Comparison of ENCODE assay signal across 8 cellular contexts in genomic region chr15:90004671-90005070, GRCh38. TPM values are rescaled to one million over a fixed set of nuclear protein-coding genes. Genes with fewer than 3 reads are reported as not detected.
A peak's percentile ranks its signal among the peaks of the same experiment; 100 is the strongest.
DNase-seq lines count a peak whose midpoint lies in the region; ATAC-seq and TF ChIP-seq lines count a peak whose summit lies in the region.

No MANE protein-coding gene starts in this region.

- ATAC-seq in activated CD8-positive, alpha-beta T cell treated with anti-CD3 and anti-CD28 coated beads for 36 hours: no peak
- ATAC-seq in activated CD8-positive, alpha-beta T cell treated with anti-CD3 and anti-CD28 coated beads, Interleukin-2, amount 10 ng/mL, durations not matched to agents 7 days and 5 days: no peak
- ATAC-seq in activated naive CD8-positive, alpha-beta T cell treated with anti-CD3 and anti-CD28 coated beads, Interleukin-2, amount 50 U/mL, for 24 hours: peak; percentile 52
- ATAC-seq in GM21447 (IDR thresholded peaks at IDR 0.05; ENCODE audit: unreplicated experiment) (no peak), HG03097 (IDR thresholded peaks at IDR 0.05; ENCODE audit: low FRiP score, unreplicated experiment) (no peak)

- intact Hi-C loops in activated CD8-positive, alpha-beta T cell treated with anti-CD3 and anti-CD28 coated beads for 36 hours (cut with micrococcal nuclease): loop anchor here (10.0 kb wide), 2 partner anchors 60 to 110 kb away; partner anchors contain the start of gene AP3S2

- no peaks in the 10 kb centered on the region for H3K9me3 Mint-ChIP-seq in activated CD8-positive, alpha-beta T cell treated with anti-CD3 and anti-CD28 coated beads for 36 hours
- no peaks in the 10 kb centered on the region for H3K9me3 Mint-ChIP-seq in activated CD8-positive, alpha-beta T cell treated with anti-CD3 and anti-CD28 coated beads, Interleukin-2, amount 10 ng/mL, durations not matched to agents 7 days and 5 days (ENCODE audit: insufficient read depth)
- H3K9me3 Mint-ChIP-seq in activated naive CD8-positive, alpha-beta T cell treated with anti-CD3 and anti-CD28 coated beads, Interleukin-2, amount 50 U/mL, for 24 hours: no peaks in the 10 kb centered on the region
- no peaks in the 10 kb centered on the region for H3K9me3 Mint-ChIP-seq in immature natural killer cell

- no peak overlapping the region for H3K4me3 Mint-ChIP-seq in activated CD8-positive, alpha-beta T cell treated with anti-CD3 and anti-CD28 coated beads for 36 hours
- no peak overlapping the region for H3K4me3 Mint-ChIP-seq in activated CD8-positive, alpha-beta T cell treated with anti-CD3 and anti-CD28 coated beads, Interleukin-2, amount 10 ng/mL, durations not matched to agents 7 days and 5 days
- H3K4me3 Mint-ChIP-seq in activated naive CD8-positive, alpha-beta T cell treated with anti-CD3 and anti-CD28 coated beads, Interleukin-2, amount 50 U/mL, for 24 hours: no peak overlapping the region
- H3K4me3 Mint-ChIP-seq in immature natural killer cell: peak overlapping the region in 1 of 5 donors; percentile 37

- peaks cover 66% of the 10 kb centered on the region for H3K4me1 Mint-ChIP-seq in activated CD8-positive, alpha-beta T cell treated with anti-CD3 and anti-CD28 coated beads for 36 hours (ENCODE audit: low read depth)
- H3K4me1 Mint-ChIP-seq in activated CD8-positive, alpha-beta T cell treated with anti-CD3 and anti-CD28 coated beads, Interleukin-2, amount 10 ng/mL, durations not matched to agents 7 days and 5 days (ENCODE audit: low read depth): peaks cover 67% of the 10 kb centered on the region
- H3K4me1 Mint-ChIP-seq in activated naive CD8-positive, alpha-beta T cell treated with anti-CD3 and anti-CD28 coated beads, Interleukin-2, amount 50 U/mL, for 24 hours: peaks cover 62% of the 10 kb centered on the region
- peaks cover 72 to 81% of the 10 kb centered on the region in 2 donors for H3K4me1 Mint-ChIP-seq in immature natural killer cell

- H3K27me3 Mint-ChIP-seq in activated CD8-positive, alpha-beta T cell treated with anti-CD3 and anti-CD28 coated beads for 36 hours: no peaks in the 10 kb centered on the region
- no peaks in the 10 kb centered on the region for H3K27me3 Mint-ChIP-seq in activated CD8-positive, alpha-beta T cell treated with anti-CD3 and anti-CD28 coated beads, Interleukin-2, amount 10 ng/mL, durations not matched to agents 7 days and 5 days (ENCODE audit: low read depth)
- no peaks in the 10 kb centered on the region for H3K27me3 Mint-ChIP-seq in activated naive CD8-positive, alpha-beta T cell treated with anti-CD3 and anti-CD28 coated beads, Interleukin-2, amount 50 U/mL, for 24 hours
- peaks cover 15 to 26% (median 23%) of the 10 kb centered on the region in 3 donors for H3K27me3 Mint-ChIP-seq in immature natural killer cell (ENCODE audit: low read depth in 3 of 3)

- POLR2A ChIA-PET in activated CD8-positive, alpha-beta T cell treated with anti-CD3 and anti-CD28 coated beads for 36 hours (lab: Charles Lee): interaction anchor here (0.6 to 1.4 kb wide), 2 partner anchors 52 to 369 kb away, joined by 3 to 4 read pairs; no protein-coding TSS in a partner anchor
- POLR2A ChIA-PET in activated CD8-positive, alpha-beta T cell treated with anti-CD3 and anti-CD28 coated beads, Interleukin-2, amount 10 ng/mL, durations not matched to agents 7 days and 5 days (lab: Charles Lee): no interaction called here

- TF ChIP-seq CTCF in activated CD8-positive, alpha-beta T cell treated with anti-CD3 and anti-CD28 coated beads for 36 hours (IDR thresholded peaks at IDR 0.05): no peak

- DNase-seq in activated CD8-positive, alpha-beta T cell treated with anti-CD3 and anti-CD28 coated beads for 36 hours: peak; percentile 43
- no peak for DNase-seq in activated CD8-positive, alpha-beta T cell treated with anti-CD3 and anti-CD28 coated beads, Interleukin-2, amount 10 ng/mL, durations not matched to agents 7 days and 5 days
- DNase-seq in activated naive CD8-positive, alpha-beta T cell treated with anti-CD3 and anti-CD28 coated beads, Interleukin-2, amount 50 U/mL, for 24 hours: no peak
- no peak for DNase-seq in immature natural killer cell
- DNase-seq in stimulated activated CD4-positive, alpha-beta T cell treated with anti-CD3 and anti-CD28 coated beads, Interleukin-15, amount 100 ng/mL, for 24 hours: peak; percentile 68
- DNase-seq in DMS153 treated with DMSO at 0.1 percent for 48 hours (lab: John Stamatoyannopoulos, UW; ENCODE audit: unreplicated experiment): no peak

- no peak overlapping the region for H3K27ac Mint-ChIP-seq in activated CD8-positive, alpha-beta T cell treated with anti-CD3 and anti-CD28 coated beads for 36 hours
- H3K27ac Mint-ChIP-seq in activated CD8-positive, alpha-beta T cell treated with anti-CD3 and anti-CD28 coated beads, Interleukin-2, amount 10 ng/mL, durations not matched to agents 7 days and 5 days: no peak overlapping the region
- peak overlapping the region; percentile 15 for H3K27ac Mint-ChIP-seq in activated naive CD8-positive, alpha-beta T cell treated with anti-CD3 and anti-CD28 coated beads, Interleukin-2, amount 50 U/mL, for 24 hours
- H3K27ac Mint-ChIP-seq in immature natural killer cell: peak overlapping the region; percentile 25 to 93 (median 81)

- CTCF ChIA-PET in activated CD8-positive, alpha-beta T cell treated with anti-CD3 and anti-CD28 coated beads for 36 hours (lab: Charles Lee): interaction anchor here (1.6 to 2.3 kb wide), 2 partner anchors 66 to 106 kb away, joined by 4 to 11 read pairs; no protein-coding TSS in a partner anchor
- CTCF ChIA-PET in activated CD8-positive, alpha-beta T cell treated with anti-CD3 and anti-CD28 coated beads, Interleukin-2, amount 10 ng/mL, durations not matched to agents 7 days and 5 days (lab: Charles Lee): interaction anchor here (1.3 kb wide), 2 partner anchors 68 to 82 kb away, joined by 3 read pairs; no protein-coding TSS in a partner anchor

- peaks cover 7% of the 10 kb centered on the region for H3K36me3 Mint-ChIP-seq in activated CD8-positive, alpha-beta T cell treated with anti-CD3 and anti-CD28 coated beads for 36 hours (ENCODE audit: low read depth)
- H3K36me3 Mint-ChIP-seq in activated CD8-positive, alpha-beta T cell treated with anti-CD3 and anti-CD28 coated beads, Interleukin-2, amount 10 ng/mL, durations not matched to agents 7 days and 5 days (ENCODE audit: low read depth): peaks cover 22% of the 10 kb centered on the region
- H3K36me3 Mint-ChIP-seq in activated naive CD8-positive, alpha-beta T cell treated with anti-CD3 and anti-CD28 coated beads, Interleukin-2, amount 50 U/mL, for 24 hours (ENCODE audit: low read depth): peaks cover 9% of the 10 kb centered on the region
- peaks cover 0 to under 1% (median 0%) of the 10 kb centered on the region in 3 donors for H3K36me3 Mint-ChIP-seq in immature natural killer cell

RNA-seq across cellular contexts. Expression of gene ZNF710, which starts 3.5 kb away (rescaled TPM):
- total RNA-seq in activated CD8-positive, alpha-beta T cell treated with anti-CD3 and anti-CD28 coated beads for 36 hours: 10 to 100 TPM; 15.2 to 17.2 TPM
- 10 to 100 TPM; 22.7 to 24.9 TPM for total RNA-seq in activated CD8-positive, alpha-beta T cell treated with anti-CD3 and anti-CD28 coated beads, Interleukin-2, amount 10 ng/mL, durations not matched to agents 7 days and 5 days
- polyA plus RNA-seq in immature natural killer cell: 1 to 10 TPM; 1.7 to 3.4 (median 2.3) TPM

Comparison
In these comparisons a context has a peak if more than half of its experiments do, and no peak if none do; other contexts are left out.
1. DNase-seq: peak in activated CD8-positive, alpha-beta T cell treated with anti-CD3 and anti-CD28 coated beads for 36 hours (single experiment) and stimulated activated CD4-positive, alpha-beta T cell treated with anti-CD3 and anti-CD28 coated beads, Interleukin-15, amount 100 ng/mL, for 24 hours (single experiment); none in activated CD8-positive, alpha-beta T cell treated with anti-CD3 and anti-CD28 coated beads, Interleukin-2, amount 10 ng/mL, durations not matched to agents 7 days and 5 days (single experiment), activated naive CD8-positive, alpha-beta T cell treated with anti-CD3 and anti-CD28 coated beads, Interleukin-2, amount 50 U/mL, for 24 hours (single experiment), immature natural killer cell (0 of 3) and DMS153 treated with DMSO at 0.1 percent for 48 hours (single experiment).
2. H3K27ac Mint-ChIP-seq: peak in activated naive CD8-positive, alpha-beta T cell treated with anti-CD3 and anti-CD28 coated beads, Interleukin-2, amount 50 U/mL, for 24 hours (single experiment) and immature natural killer cell (6 of 6); none in activated CD8-positive, alpha-beta T cell treated with anti-CD3 and anti-CD28 coated beads for 36 hours (single experiment) and activated CD8-positive, alpha-beta T cell treated with anti-CD3 and anti-CD28 coated beads, Interleukin-2, amount 10 ng/mL, durations not matched to agents 7 days and 5 days (single experiment).